In the genomic region with DNA sequence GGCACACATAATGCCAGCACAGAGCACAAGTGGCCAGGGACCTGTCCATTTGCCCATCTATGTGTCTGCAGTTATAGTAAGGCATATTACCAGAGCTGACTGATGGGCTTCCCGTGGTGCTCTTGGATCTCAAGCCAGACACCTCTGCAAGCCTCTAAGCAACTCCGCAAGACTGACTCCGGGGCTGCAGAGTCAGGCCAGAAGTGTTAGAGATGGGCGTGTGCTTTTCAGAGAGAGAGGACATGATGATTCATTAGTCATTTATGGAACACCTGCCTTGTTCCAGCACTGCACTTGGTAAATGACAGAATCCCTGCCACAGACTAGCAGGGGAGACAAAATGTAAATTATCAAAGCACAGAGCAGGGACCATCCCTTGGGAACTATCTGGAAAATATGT, we compare ENCODE assay signal across 17 cellular contexts.
"Had no signal": no experiment of that assay in that cellular context is flagged by ENCODE, and none has a peak within 500 bp of the region (broad histone marks: within the 10 kb centered on the region; RNA-seq: fewer than 3 reads in every experiment).

No MANE protein-coding gene starts in this region.

- H3K4me3 Mint-ChIP-seq: activated CD4-positive, alpha-beta T cell treated with anti-CD3 and anti-CD28 coated beads, Interleukin-2, amount 10 ng/mL, durations not matched to agents 24 days and 14 days; activated naive CD8-positive, alpha-beta T cell treated with anti-CD3 and anti-CD28 coated beads, Interleukin-2, amount 10 ng/mL, durations not matched to agents 7 days and 5 days; effector memory CD8-positive, alpha-beta T cell; stimulated activated naive CD8-positive, alpha-beta T cell treated with anti-CD3 and anti-CD28 coated beads, Interleukin-15, Interleukin-2, amounts not matched to agents 100 ng/mL and 50 ng/mL, for 24 hours; type B pancreatic cell had no signal

- H3K27me3 Mint-ChIP-seq: activated CD4-positive, alpha-beta T cell treated with anti-CD3 and anti-CD28 coated beads, Interleukin-2, amount 10 ng/mL, durations not matched to agents 24 days and 14 days; activated naive CD8-positive, alpha-beta T cell treated with anti-CD3 and anti-CD28 coated beads, Interleukin-2, amount 10 ng/mL, durations not matched to agents 7 days and 5 days; stimulated activated naive CD8-positive, alpha-beta T cell treated with anti-CD3 and anti-CD28 coated beads, Interleukin-15, Interleukin-2, amounts not matched to agents 100 ng/mL and 50 ng/mL, for 24 hours had no signal

- H3K9me3 Mint-ChIP-seq: activated CD4-positive, alpha-beta T cell treated with anti-CD3 and anti-CD28 coated beads, Interleukin-2, amount 10 ng/mL, durations not matched to agents 24 days and 14 days; activated naive CD8-positive, alpha-beta T cell treated with anti-CD3 and anti-CD28 coated beads, Interleukin-2, amount 10 ng/mL, durations not matched to agents 7 days and 5 days; effector memory CD8-positive, alpha-beta T cell; stimulated activated naive CD8-positive, alpha-beta T cell treated with anti-CD3 and anti-CD28 coated beads, Interleukin-15, Interleukin-2, amounts not matched to agents 100 ng/mL and 50 ng/mL, for 24 hours had no signal

- H3K9me3 ChIP-seq: gastrocnemius medialis, heart right ventricle, lower lobe of right lung had no signal

- H3K27ac Mint-ChIP-seq: activated CD4-positive, alpha-beta T cell treated with anti-CD3 and anti-CD28 coated beads, Interleukin-2, amount 10 ng/mL, durations not matched to agents 24 days and 14 days; activated naive CD8-positive, alpha-beta T cell treated with anti-CD3 and anti-CD28 coated beads, Interleukin-2, amount 10 ng/mL, durations not matched to agents 7 days and 5 days; effector memory CD8-positive, alpha-beta T cell; progenitor cell of endocrine pancreas; stimulated activated naive CD8-positive, alpha-beta T cell treated with anti-CD3 and anti-CD28 coated beads, Interleukin-15, Interleukin-2, amounts not matched to agents 100 ng/mL and 50 ng/mL, for 24 hours; type B pancreatic cell had no signal

- H3K36me3 Mint-ChIP-seq: activated naive CD8-positive, alpha-beta T cell treated with anti-CD3 and anti-CD28 coated beads, Interleukin-2, amount 10 ng/mL, durations not matched to agents 7 days and 5 days; type B pancreatic cell had no signal

- H3K27ac ChIP-seq: brain microvascular endothelial cell, epithelial cell of prostate, gastrocnemius medialis, heart right ventricle, lower lobe of right lung had no signal

- H3K36me3 ChIP-seq: brain microvascular endothelial cell, gastrocnemius medialis, heart right ventricle, lower lobe of right lung had no signal

- DNase-seq: activated CD4-positive, alpha-beta T cell treated with anti-CD3 and anti-CD28 coated beads, Interleukin-2, amount 10 ng/mL, durations not matched to agents 24 days and 14 days; activated CD4-positive, CD25-positive, alpha-beta regulatory T cell; activated CD8-positive, alpha-beta memory T cell treated with anti-CD3 and anti-CD28 coated beads, Interleukin-2, amount 50 U/mL, for 48 hours; activated naive CD8-positive, alpha-beta T cell treated with anti-CD3 and anti-CD28 coated beads, Interleukin-2, amount 10 ng/mL, durations not matched to agents 7 days and 5 days; brain microvascular endothelial cell; cerebellar nuclear complex; effector memory CD8-positive, alpha-beta T cell; gastrocnemius medialis; heart right ventricle; left colon; lower lobe of right lung; right cardiac atrium had no signal

- H3K4me1 ChIP-seq: gastrocnemius medialis, lower lobe of right lung had no signal

- H3K4me2 ChIP-seq: smooth muscle cell had no signal

- H3K27me3 ChIP-seq: brain microvascular endothelial cell, gastrocnemius medialis, heart right ventricle had no signal

- H3K4me3 ChIP-seq: gastrocnemius medialis, heart right ventricle, lower lobe of right lung, smooth muscle cell had no signal
